Comparison of ENCODE assay signal across 1 cellular context in the genomic region with DNA sequence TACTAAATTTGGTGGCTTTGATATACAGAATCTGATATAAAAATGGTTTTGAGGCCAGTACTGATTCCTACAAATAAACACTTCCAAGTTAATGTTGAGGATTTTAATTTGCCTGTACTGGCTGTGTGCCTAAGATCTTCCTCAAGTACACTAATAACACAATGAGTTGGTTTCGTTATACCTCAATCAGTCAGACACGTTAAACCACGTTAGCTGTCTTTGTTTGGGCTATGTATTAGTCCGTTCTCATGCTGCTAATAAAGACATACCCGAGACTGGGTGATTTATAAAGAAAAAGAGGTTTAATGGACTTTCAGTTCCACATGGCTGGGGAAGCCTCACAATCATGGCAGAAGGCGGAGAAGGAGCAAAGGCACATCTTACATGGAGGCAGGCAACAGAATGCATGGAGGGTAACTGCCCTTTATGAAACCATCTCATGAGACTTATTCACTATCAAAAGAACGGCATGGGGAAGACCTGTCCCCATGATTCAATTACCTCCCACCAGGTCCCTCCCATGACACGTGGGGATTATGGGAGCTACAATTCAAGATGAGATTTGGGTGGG.
A peak's percentile ranks its signal among the peaks of the same experiment; 100 is the strongest.
TF ChIP-seq lines count a peak whose summit lies in the region.

No MANE protein-coding gene starts in this region.

TF ChIP-seq in GM12878, 131 proteins besides CTCF, POLR2A, EP300 and RAD21:
- TF ChIP-seq, protein P1, sequence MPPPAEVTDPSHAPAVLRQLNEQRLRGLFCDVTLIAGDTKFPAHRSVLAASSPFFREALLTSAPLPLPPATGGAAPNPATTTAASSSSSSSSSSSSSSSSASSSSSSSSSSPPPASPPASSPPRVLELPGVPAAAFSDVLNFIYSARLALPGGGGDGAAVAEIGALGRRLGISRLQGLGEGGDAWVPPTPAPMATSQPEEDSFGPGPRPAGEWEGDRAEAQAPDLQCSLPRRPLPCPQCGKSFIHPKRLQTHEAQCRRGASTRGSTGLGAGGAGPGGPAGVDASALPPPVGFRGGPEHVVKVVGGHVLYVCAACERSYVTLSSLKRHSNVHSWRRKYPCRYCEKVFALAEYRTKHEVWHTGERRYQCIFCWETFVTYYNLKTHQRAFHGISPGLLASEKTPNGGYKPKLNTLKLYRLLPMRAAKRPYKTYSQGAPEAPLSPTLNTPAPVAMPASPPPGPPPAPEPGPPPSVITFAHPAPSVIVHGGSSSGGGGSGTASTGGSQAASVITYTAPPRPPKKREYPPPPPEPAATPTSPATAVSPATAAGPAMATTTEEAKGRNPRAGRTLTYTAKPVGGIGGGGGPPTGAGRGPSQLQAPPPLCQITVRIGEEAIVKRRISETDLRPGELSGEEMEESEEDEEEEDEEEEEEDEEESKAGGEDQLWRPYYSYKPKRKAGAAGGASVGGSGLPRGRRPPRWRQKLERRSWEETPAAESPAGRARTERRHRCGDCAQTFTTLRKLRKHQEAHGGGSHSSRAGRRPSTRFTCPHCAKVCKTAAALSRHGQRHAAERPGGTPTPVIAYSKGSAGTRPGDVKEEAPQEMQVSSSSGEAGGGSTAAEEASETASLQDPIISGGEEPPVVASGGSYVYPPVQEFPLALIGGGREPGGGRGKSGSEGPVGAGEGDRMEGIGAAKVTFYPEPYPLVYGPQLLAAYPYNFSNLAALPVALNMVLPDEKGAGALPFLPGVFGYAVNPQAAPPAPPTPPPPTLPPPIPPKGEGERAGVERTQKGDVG (CRISPR knock-in tag; IDR thresholded peaks at IDR 0.05), result no peak
- TF ChIP-seq TCF7 (IDR thresholded peaks at IDR 0.05; ENCODE audit: borderline replicate concordance), result no peak
- TF ChIP-seq, protein P2, sequence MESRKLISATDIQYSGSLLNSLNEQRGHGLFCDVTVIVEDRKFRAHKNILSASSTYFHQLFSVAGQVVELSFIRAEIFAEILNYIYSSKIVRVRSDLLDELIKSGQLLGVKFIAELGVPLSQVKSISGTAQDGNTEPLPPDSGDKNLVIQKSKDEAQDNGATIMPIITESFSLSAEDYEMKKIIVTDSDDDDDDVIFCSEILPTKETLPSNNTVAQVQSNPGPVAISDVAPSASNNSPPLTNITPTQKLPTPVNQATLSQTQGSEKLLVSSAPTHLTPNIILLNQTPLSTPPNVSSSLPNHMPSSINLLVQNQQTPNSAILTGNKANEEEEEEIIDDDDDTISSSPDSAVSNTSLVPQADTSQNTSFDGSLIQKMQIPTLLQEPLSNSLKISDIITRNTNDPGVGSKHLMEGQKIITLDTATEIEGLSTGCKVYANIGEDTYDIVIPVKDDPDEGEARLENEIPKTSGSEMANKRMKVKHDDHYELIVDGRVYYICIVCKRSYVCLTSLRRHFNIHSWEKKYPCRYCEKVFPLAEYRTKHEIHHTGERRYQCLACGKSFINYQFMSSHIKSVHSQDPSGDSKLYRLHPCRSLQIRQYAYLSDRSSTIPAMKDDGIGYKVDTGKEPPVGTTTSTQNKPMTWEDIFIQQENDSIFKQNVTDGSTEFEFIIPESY (IDR thresholded peaks at IDR 0.05), result peak; percentile 80; the same call in 1 of the 2 replicates
- no peak for TF ChIP-seq MYC (IDR thresholded peaks at IDR 0.05; ENCODE audit: insufficient read depth, insufficient read length, insufficient replicate concordance, low read length, severe bottlenecking)
- no peak for TF ChIP-seq ATF7 (IDR thresholded peaks at IDR 0.05; ENCODE audit: low read depth)
- peak; percentile 33 for TF ChIP-seq MTA2 (IDR thresholded peaks at IDR 0.05; ENCODE audit: low read depth)
- no peak for TF ChIP-seq NFXL1 (IDR thresholded peaks at IDR 0.05; ENCODE audit: borderline replicate concordance)
- no peak for TF ChIP-seq SMARCA5 (IDR thresholded peaks at IDR 0.05)
- no peak for TF ChIP-seq SMC3 (IDR thresholded peaks at IDR 0.05; ENCODE audit: borderline replicate concordance, low read length)
- no peak for TF ChIP-seq SMAD1 (IDR thresholded peaks at IDR 0.05; ENCODE audit: low read depth, partially characterized antibody)
- TF ChIP-seq HCFC1 (IDR thresholded peaks at IDR 0.05; ENCODE audit: low read length), result no peak
- TF ChIP-seq, protein P3, sequence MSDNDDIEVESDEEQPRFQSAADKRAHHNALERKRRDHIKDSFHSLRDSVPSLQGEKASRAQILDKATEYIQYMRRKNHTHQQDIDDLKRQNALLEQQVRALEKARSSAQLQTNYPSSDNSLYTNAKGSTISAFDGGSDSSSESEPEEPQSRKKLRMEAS (IDR thresholded peaks at IDR 0.05; ENCODE audit: low read depth, low read length), result no peak
- no peak for TF ChIP-seq PAX5 (IDR thresholded peaks at IDR 0.05; ENCODE audit: borderline replicate concordance, low read depth, low read length)
- no peak for TF ChIP-seq BRCA1 (IDR thresholded peaks at IDR 0.05; ENCODE audit: low read depth, low read length)
- TF ChIP-seq KLF5 (IDR thresholded peaks at IDR 0.05; ENCODE audit: partially characterized antibody), result peak; percentile 38
- no peak for TF ChIP-seq MXI1 (IDR thresholded peaks at IDR 0.05; ENCODE audit: low read depth, low read length)
- TF ChIP-seq TAF1 (IDR thresholded peaks at IDR 0.05; ENCODE audit: borderline replicate concordance, low read depth, low read length), result no peak
- TF ChIP-seq NFIC (IDR thresholded peaks at IDR 0.05; ENCODE audit: low read depth, low read length), result no peak
- TF ChIP-seq, protein P4, sequence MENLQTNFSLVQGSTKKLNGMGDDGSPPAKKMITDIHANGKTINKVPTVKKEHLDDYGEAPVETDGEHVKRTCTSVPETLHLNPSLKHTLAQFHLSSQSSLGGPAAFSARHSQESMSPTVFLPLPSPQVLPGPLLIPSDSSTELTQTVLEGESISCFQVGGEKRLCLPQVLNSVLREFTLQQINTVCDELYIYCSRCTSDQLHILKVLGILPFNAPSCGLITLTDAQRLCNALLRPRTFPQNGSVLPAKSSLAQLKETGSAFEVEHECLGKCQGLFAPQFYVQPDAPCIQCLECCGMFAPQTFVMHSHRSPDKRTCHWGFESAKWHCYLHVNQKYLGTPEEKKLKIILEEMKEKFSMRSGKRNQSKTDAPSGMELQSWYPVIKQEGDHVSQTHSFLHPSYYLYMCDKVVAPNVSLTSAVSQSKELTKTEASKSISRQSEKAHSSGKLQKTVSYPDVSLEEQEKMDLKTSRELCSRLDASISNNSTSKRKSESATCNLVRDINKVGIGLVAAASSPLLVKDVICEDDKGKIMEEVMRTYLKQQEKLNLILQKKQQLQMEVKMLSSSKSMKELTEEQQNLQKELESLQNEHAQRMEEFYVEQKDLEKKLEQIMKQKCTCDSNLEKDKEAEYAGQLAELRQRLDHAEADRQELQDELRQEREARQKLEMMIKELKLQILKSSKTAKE (IDR thresholded peaks at IDR 0.05; ENCODE audit: low read depth, poor library complexity, severe bottlenecking), result peak; percentile 39
- TF ChIP-seq, protein P5, sequence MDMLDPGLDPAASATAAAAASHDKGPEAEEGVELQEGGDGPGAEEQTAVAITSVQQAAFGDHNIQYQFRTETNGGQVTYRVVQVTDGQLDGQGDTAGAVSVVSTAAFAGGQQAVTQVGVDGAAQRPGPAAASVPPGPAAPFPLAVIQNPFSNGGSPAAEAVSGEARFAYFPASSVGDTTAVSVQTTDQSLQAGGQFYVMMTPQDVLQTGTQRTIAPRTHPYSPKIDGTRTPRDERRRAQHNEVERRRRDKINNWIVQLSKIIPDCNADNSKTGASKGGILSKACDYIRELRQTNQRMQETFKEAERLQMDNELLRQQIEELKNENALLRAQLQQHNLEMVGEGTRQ (IDR thresholded peaks at IDR 0.05; ENCODE audit: borderline replicate concordance, low read depth, low read length), result no peak
- TF ChIP-seq SIN3A (IDR thresholded peaks at IDR 0.05; ENCODE audit: low read depth, low read length), result no peak
- TF ChIP-seq SIX5 (IDR thresholded peaks at IDR 0.05; ENCODE audit: low read depth, low read length, severe bottlenecking), result no peak
- TF ChIP-seq, protein P6, sequence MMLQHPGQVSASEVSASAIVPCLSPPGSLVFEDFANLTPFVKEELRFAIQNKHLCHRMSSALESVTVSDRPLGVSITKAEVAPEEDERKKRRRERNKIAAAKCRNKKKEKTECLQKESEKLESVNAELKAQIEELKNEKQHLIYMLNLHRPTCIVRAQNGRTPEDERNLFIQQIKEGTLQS (IDR thresholded peaks at IDR 0.05; ENCODE audit: borderline replicate concordance, extremely low read depth, low read depth, low read length), result no peak
- TF ChIP-seq JUNB (IDR thresholded peaks at IDR 0.05), result peak; percentile 45
- TF ChIP-seq, protein P7, sequence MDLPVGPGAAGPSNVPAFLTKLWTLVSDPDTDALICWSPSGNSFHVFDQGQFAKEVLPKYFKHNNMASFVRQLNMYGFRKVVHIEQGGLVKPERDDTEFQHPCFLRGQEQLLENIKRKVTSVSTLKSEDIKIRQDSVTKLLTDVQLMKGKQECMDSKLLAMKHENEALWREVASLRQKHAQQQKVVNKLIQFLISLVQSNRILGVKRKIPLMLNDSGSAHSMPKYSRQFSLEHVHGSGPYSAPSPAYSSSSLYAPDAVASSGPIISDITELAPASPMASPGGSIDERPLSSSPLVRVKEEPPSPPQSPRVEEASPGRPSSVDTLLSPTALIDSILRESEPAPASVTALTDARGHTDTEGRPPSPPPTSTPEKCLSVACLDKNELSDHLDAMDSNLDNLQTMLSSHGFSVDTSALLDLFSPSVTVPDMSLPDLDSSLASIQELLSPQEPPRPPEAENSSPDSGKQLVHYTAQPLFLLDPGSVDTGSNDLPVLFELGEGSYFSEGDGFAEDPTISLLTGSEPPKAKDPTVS (IDR thresholded peaks at IDR 0.05; ENCODE audit: low read depth, low read length), result no peak
- no peak for TF ChIP-seq RFX5 (IDR thresholded peaks at IDR 0.05; ENCODE audit: low read depth, low read length)
- no peak for TF ChIP-seq RCOR1 (conservative IDR thresholded peaks at IDR 0.05; ENCODE audit: low read depth, low read length)
- TF ChIP-seq FOXM1 (IDR thresholded peaks at IDR 0.05; ENCODE audit: low read depth, low read length), result no peak
- TF ChIP-seq RUNX3 (IDR thresholded peaks at IDR 0.05; ENCODE audit: low read length), result 0 out of 2 replicates have a peak, but pooled peaks have one; percentile 17
- TF ChIP-seq RELA (IDR thresholded peaks at IDR 0.05; ENCODE audit: borderline replicate concordance, partially characterized antibody), result no peak
- TF ChIP-seq, protein P8, sequence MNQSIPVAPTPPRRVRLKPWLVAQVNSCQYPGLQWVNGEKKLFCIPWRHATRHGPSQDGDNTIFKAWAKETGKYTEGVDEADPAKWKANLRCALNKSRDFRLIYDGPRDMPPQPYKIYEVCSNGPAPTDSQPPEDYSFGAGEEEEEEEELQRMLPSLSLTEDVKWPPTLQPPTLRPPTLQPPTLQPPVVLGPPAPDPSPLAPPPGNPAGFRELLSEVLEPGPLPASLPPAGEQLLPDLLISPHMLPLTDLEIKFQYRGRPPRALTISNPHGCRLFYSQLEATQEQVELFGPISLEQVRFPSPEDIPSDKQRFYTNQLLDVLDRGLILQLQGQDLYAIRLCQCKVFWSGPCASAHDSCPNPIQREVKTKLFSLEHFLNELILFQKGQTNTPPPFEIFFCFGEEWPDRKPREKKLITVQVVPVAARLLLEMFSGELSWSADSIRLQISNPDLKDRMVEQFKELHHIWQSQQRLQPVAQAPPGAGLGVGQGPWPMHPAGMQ (IDR thresholded peaks at IDR 0.05; ENCODE audit: borderline replicate concordance), result no peak
- no peak for TF ChIP-seq CREM (IDR thresholded peaks at IDR 0.05; ENCODE audit: low read depth)
- no peak for TF ChIP-seq ZNF622 (IDR thresholded peaks at IDR 0.05)
- peak; percentile 96 for TF ChIP-seq CBX5 (IDR thresholded peaks at IDR 0.05; ENCODE audit: low read depth)
- TF ChIP-seq, protein P9, sequence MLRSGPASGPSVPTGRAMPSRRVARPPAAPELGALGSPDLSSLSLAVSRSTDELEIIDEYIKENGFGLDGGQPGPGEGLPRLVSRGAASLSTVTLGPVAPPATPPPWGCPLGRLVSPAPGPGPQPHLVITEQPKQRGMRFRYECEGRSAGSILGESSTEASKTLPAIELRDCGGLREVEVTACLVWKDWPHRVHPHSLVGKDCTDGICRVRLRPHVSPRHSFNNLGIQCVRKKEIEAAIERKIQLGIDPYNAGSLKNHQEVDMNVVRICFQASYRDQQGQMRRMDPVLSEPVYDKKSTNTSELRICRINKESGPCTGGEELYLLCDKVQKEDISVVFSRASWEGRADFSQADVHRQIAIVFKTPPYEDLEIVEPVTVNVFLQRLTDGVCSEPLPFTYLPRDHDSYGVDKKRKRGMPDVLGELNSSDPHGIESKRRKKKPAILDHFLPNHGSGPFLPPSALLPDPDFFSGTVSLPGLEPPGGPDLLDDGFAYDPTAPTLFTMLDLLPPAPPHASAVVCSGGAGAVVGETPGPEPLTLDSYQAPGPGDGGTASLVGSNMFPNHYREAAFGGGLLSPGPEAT (IDR thresholded peaks at IDR 0.05; ENCODE audit: low read depth), result no peak
